26 cellular contexts compared by ENCODE assay signal in the genomic region with DNA sequence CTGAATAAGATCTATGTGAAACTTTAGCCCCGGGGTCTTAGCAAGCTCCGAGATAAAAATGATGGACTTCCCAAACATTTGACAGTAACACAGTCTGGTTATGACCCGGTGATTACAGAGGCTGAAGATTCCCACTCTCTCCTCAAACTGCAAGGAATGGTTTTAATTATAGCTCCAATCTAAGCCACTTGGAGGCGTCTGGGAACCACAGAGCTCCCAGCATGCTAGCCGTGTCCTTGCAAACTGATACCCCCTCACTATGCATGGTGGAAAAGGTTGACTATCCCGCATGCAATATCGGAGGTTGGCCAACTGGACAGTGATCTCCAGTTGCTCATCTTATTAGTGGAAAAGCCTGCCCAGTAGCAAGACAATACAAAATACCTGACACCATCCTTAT.
"Had no signal": no experiment of that assay in that cellular context is flagged by ENCODE, and none has a peak within 500 bp of the region (broad histone marks: within the 10 kb centered on the region; RNA-seq: fewer than 3 reads in every experiment).

No MANE protein-coding gene starts in this region.

- H3K9me3 ChIP-seq: esophagus muscularis mucosa, testis, transverse colon had no signal

- H3K4me3 Mint-ChIP-seq: activated CD4-positive, alpha-beta memory T cell treated with anti-CD3 and anti-CD28 coated beads, Interleukin-2, amount 10 ng/mL, durations not matched to agents 7 days and 5 days; activated CD4-positive, alpha-beta T cell treated with anti-CD3 and anti-CD28 coated beads, Interleukin-2, amount 10 ng/mL, durations not matched to agents 7 days and 5 days; activated T-cell treated with anti-CD3 and anti-CD28 coated beads, Interleukin-2, amount 50 U/mL, for 24 hours; activated T-helper 17 cell treated with anti-CD3 and anti-CD28 coated beads, Interleukin-2, amount 50 U/mL, for 72 hours; memory B cell; natural killer cell; neural progenitor cell; T-helper 17 cell had no signal

- H3K27me3 ChIP-seq: brain microvascular endothelial cell, esophagus muscularis mucosa, neural progenitor cell, testis, transverse colon had no signal

- H3K4me3 ChIP-seq: esophagus muscularis mucosa, neural progenitor cell, testis, transverse colon had no signal

- H3K9ac ChIP-seq: neural progenitor cell, parathyroid adenoma had no signal

- H3K79me2 ChIP-seq: parathyroid adenoma had no signal

- H3K9me3 Mint-ChIP-seq: activated CD4-positive, alpha-beta memory T cell treated with anti-CD3 and anti-CD28 coated beads, Interleukin-2, amount 10 ng/mL, durations not matched to agents 7 days and 5 days; activated CD4-positive, alpha-beta T cell treated with anti-CD3 and anti-CD28 coated beads, Interleukin-2, amount 10 ng/mL, durations not matched to agents 7 days and 5 days; activated T-cell treated with anti-CD3 and anti-CD28 coated beads, Interleukin-2, amount 50 U/mL, for 24 hours; activated T-helper 17 cell treated with anti-CD3 and anti-CD28 coated beads, Interleukin-2, amount 50 U/mL, for 72 hours; memory B cell had no signal

- H2AFZ ChIP-seq: neural progenitor cell, parathyroid adenoma had no signal

- H3K27me3 Mint-ChIP-seq: activated CD4-positive, alpha-beta T cell treated with anti-CD3 and anti-CD28 coated beads, Interleukin-2, amount 10 ng/mL, durations not matched to agents 7 days and 5 days; activated T-cell treated with anti-CD3 and anti-CD28 coated beads, Interleukin-2, amount 50 U/mL, for 24 hours had no signal

- DNase-seq: activated CD4-positive, alpha-beta memory T cell treated with anti-CD3 and anti-CD28 coated beads, Interleukin-2, amount 10 ng/mL, durations not matched to agents 7 days and 5 days; activated CD4-positive, alpha-beta T cell treated with anti-CD3 and anti-CD28 coated beads for 1 hour; activated CD4-positive, alpha-beta T cell treated with anti-CD3 and anti-CD28 coated beads, Interleukin-2, amount 10 ng/mL, durations not matched to agents 7 days and 5 days; activated CD8-positive, alpha-beta memory T cell treated with anti-CD3 and anti-CD28 coated beads, Interleukin-2, amount 50 U/mL, for 48 hours; activated gamma-delta T cell treated with Interleukin-2 at 50 U/mL for 16 hours; activated naive CD4-positive, alpha-beta T cell treated with anti-CD3 and anti-CD28 coated beads, Interleukin-2, amount 50 U/mL, for 16 hours; activated T-cell treated with anti-CD3 and anti-CD28 coated beads, Interleukin-2, amount 50 U/mL, for 24 hours; amniotic stem cell; brain microvascular endothelial cell; central memory CD4-positive, alpha-beta T cell; foreskin melanocyte; islet precursor cell; natural killer cell; right cardiac atrium; stimulated activated CD4-positive, alpha-beta T cell treated with anti-CD3 and anti-CD28 coated beads, Interleukin-2, amount 100 ng/mL, for 48 hours; stimulated activated naive CD4-positive, alpha-beta T cell treated with Interleukin-2 at 50 U/mL for 16 hours; T-helper 17 cell; T1000; testis; transverse colon had no signal

- FAIRE-seq: astrocyte had no signal

- H3K36me3 Mint-ChIP-seq: memory B cell, natural killer cell, neural progenitor cell had no signal

- H3K36me3 ChIP-seq: brain microvascular endothelial cell, esophagus muscularis mucosa, neural progenitor cell, transverse colon had no signal

- H3K27ac ChIP-seq: brain microvascular endothelial cell, esophagus muscularis mucosa, neural progenitor cell, parathyroid adenoma, testis, transverse colon had no signal

- H3K4me2 ChIP-seq: neural progenitor cell had no signal

- H3K4me1 ChIP-seq: esophagus muscularis mucosa, neural progenitor cell, parathyroid adenoma, testis, transverse colon had no signal

- H3K27ac Mint-ChIP-seq: activated CD4-positive, alpha-beta memory T cell treated with anti-CD3 and anti-CD28 coated beads, Interleukin-2, amount 10 ng/mL, durations not matched to agents 7 days and 5 days; activated CD4-positive, alpha-beta T cell treated with anti-CD3 and anti-CD28 coated beads, Interleukin-2, amount 10 ng/mL, durations not matched to agents 7 days and 5 days; activated T-cell treated with anti-CD3 and anti-CD28 coated beads, Interleukin-2, amount 50 U/mL, for 24 hours; activated T-helper 17 cell treated with anti-CD3 and anti-CD28 coated beads, Interleukin-2, amount 50 U/mL, for 72 hours; memory B cell; natural killer cell; neural progenitor cell; T-helper 17 cell had no signal

- H3K4me1 Mint-ChIP-seq: activated CD4-positive, alpha-beta memory T cell treated with anti-CD3 and anti-CD28 coated beads, Interleukin-2, amount 10 ng/mL, durations not matched to agents 7 days and 5 days; activated CD4-positive, alpha-beta T cell treated with anti-CD3 and anti-CD28 coated beads, Interleukin-2, amount 10 ng/mL, durations not matched to agents 7 days and 5 days; activated T-helper 17 cell treated with anti-CD3 and anti-CD28 coated beads, Interleukin-2, amount 50 U/mL, for 72 hours; memory B cell; natural killer cell; T-helper 17 cell had no signal
